ENCODE assay signal across 9 cellular contexts in genomic region chr11:119764108-119764874, GRCh38. TPM values are rescaled to one million over a fixed set of nuclear protein-coding genes. Genes with fewer than 3 reads are reported as not detected.
A peak's percentile ranks its signal among the peaks of the same experiment; 100 is the strongest.
DNase-seq lines count a peak whose midpoint lies in the region; ATAC-seq and TF ChIP-seq lines count a peak whose summit lies in the region.
"Had no signal": no experiment of that assay in that cellular context is flagged by ENCODE, and none has a peak within 500 bp of the region (broad histone marks: within the 10 kb centered on the region; RNA-seq: fewer than 3 reads in every experiment).

No MANE protein-coding gene starts in this region.

- peaks cover 0 to 5% of the 10 kb centered on the region in 2 donors for H3K4me1 ChIP-seq in thoracic aorta (ENCODE audit: control insufficient read depth in 1 of 2, low read depth in 2 of 2)

- H3K36me3 ChIP-seq in brain microvascular endothelial cell (replicated peaks) (no peaks in the 10 kb centered on the region), thoracic aorta (no peaks in the 10 kb centered on the region)
- H3K36me3 ChIP-seq: neutrophil had no signal

- no peak overlapping the region for H3K27ac ChIP-seq in brain microvascular endothelial cell
- no peak overlapping the region for H3K27ac ChIP-seq in thoracic aorta
- H3K27ac ChIP-seq: neutrophil had no signal

- TF ChIP-seq CTCF in brain microvascular endothelial cell (IDR thresholded peaks at IDR 0.05; ENCODE audit: low read depth, low read length, missing control alignments) (no peak), thoracic aorta (IDR thresholded peaks at IDR 0.05) (no peak)

- H3K4me3 ChIP-seq in brain microvascular endothelial cell (ENCODE audit: low read depth, low read length) (no peak overlapping the region), thoracic aorta (no peak overlapping the region)

- H3K27ac Mint-ChIP-seq in stimulated activated effector memory CD8-positive, alpha-beta T cell treated with anti-CD3 and anti-CD28 coated beads, Interleukin-12 subunit alpha, Interleukin-12 subunit beta, amount 100 ng/mL, for 72 hours, result no peak overlapping the region
- H3K27ac Mint-ChIP-seq: stimulated activated naive CD8-positive, alpha-beta T cell treated with anti-CD3 and anti-CD28 coated beads, Interleukin-15, Interleukin-2, amounts not matched to agents 100 ng/mL and 50 ng/mL, for 24 hours had no signal

- in situ Hi-C loops in brain microvascular endothelial cell (cut with HindIII; ENCODE audit: low pct_ligation_motif_present, low sequenced_read_pairs), result no loop called here

- H3K9me3 ChIP-seq in thoracic aorta, result no peaks in the 10 kb centered on the region
- H3K9me3 ChIP-seq: neutrophil had no signal

- H3K4me1 Mint-ChIP-seq in stimulated activated effector memory CD8-positive, alpha-beta T cell treated with anti-CD3 and anti-CD28 coated beads, Interleukin-12 subunit alpha, Interleukin-12 subunit beta, amount 100 ng/mL, for 72 hours, result peaks cover 6% of the 10 kb centered on the region

- H3K36me3 Mint-ChIP-seq in stimulated activated effector memory CD8-positive, alpha-beta T cell treated with anti-CD3 and anti-CD28 coated beads, Interleukin-12 subunit alpha, Interleukin-12 subunit beta, amount 100 ng/mL, for 72 hours, result no peaks in the 10 kb centered on the region

- H3K27me3 ChIP-seq in brain microvascular endothelial cell (replicated peaks) (no peaks in the 10 kb centered on the region), thoracic aorta (replicated peaks; ENCODE audit: insufficient read depth) (no peaks in the 10 kb centered on the region)

- H3K4me3 Mint-ChIP-seq in stimulated activated effector memory CD8-positive, alpha-beta T cell treated with anti-CD3 and anti-CD28 coated beads, Interleukin-12 subunit alpha, Interleukin-12 subunit beta, amount 100 ng/mL, for 72 hours, result no peak overlapping the region
- H3K4me3 Mint-ChIP-seq: stimulated activated naive CD8-positive, alpha-beta T cell treated with anti-CD3 and anti-CD28 coated beads, Interleukin-15, Interleukin-2, amounts not matched to agents 100 ng/mL and 50 ng/mL, for 24 hours had no signal

- ATAC-seq in thoracic aorta (ENCODE audit: insufficient number of reproducible peaks, low FRiP score, low read depth), result peak; percentile 81
- ATAC-seq in stimulated activated effector memory CD8-positive, alpha-beta T cell treated with anti-CD3 and anti-CD28 coated beads, Interleukin-12 subunit alpha, Interleukin-12 subunit beta, amount 100 ng/mL, for 72 hours, result no peak

- H3K9me3 Mint-ChIP-seq in stimulated activated effector memory CD8-positive, alpha-beta T cell treated with anti-CD3 and anti-CD28 coated beads, Interleukin-12 subunit alpha, Interleukin-12 subunit beta, amount 100 ng/mL, for 72 hours, result peaks cover 3% of the 10 kb centered on the region

- DNase-seq in NCI-H1105 (lab: John Stamatoyannopoulos, UW) (peak; percentile 20), brain microvascular endothelial cell (peak; percentile 18), left kidney (ENCODE audit: low read depth, low spot score) (peak; percentile 60), thoracic aorta (ENCODE audit: low spot score) (no peak), NCI-H2227 treated with DMSO at 0.1 percent for 48 hours (lab: John Stamatoyannopoulos, UW) (no peak)
- DNase-seq in stimulated activated CD4-positive, alpha-beta T cell treated with anti-CD3 and anti-CD28 coated beads, Interleukin-15, amount 100 ng/mL, for 24 hours, result no peak
- no peak for DNase-seq in stimulated activated effector memory CD8-positive, alpha-beta T cell treated with anti-CD3 and anti-CD28 coated beads, Interleukin-12 subunit alpha, Interleukin-12 subunit beta, amount 100 ng/mL, for 72 hours (ENCODE audit: low spot score in 2 of 2)

RNA-seq across cellular contexts. Expression of gene NECTIN1, which starts 35.3 kb away (rescaled TPM):
- 1 to 10 TPM; 4.2 to 4.4 TPM for total RNA-seq in thoracic aorta

Comparison
In these comparisons a context has a peak if more than half of its experiments do, and no peak if none do; other contexts are left out.
1. DNase-seq: peak in NCI-H1105 (single experiment), brain microvascular endothelial cell (single experiment) and left kidney (single experiment); none in thoracic aorta (single experiment), NCI-H2227 treated with DMSO at 0.1 percent for 48 hours (single experiment), stimulated activated CD4-positive, alpha-beta T cell treated with anti-CD3 and anti-CD28 coated beads, Interleukin-15, amount 100 ng/mL, for 24 hours (single experiment) and stimulated activated effector memory CD8-positive, alpha-beta T cell treated with anti-CD3 and anti-CD28 coated beads, Interleukin-12 subunit alpha, Interleukin-12 subunit beta, amount 100 ng/mL, for 72 hours (0 of 2).